Comparison of ENCODE assay signal across 9 cellular contexts in genomic region chr22:29205260-29205597, GRCh38. TPM values are rescaled to one million over a fixed set of nuclear protein-coding genes. Genes with fewer than 3 reads are reported as not detected.
DNase-seq lines count a peak whose midpoint lies in the region; ATAC-seq, FAIRE-seq and TF ChIP-seq lines count a peak whose summit lies in the region.
"Had no signal": no experiment of that assay in that cellular context is flagged by ENCODE, and none has a peak within 500 bp of the region (broad histone marks: within the 10 kb centered on the region; RNA-seq: fewer than 3 reads in every experiment).

No MANE protein-coding gene starts in this region.

- peak overlapping the region; percentile 44 for H3K27ac ChIP-seq in SJSA1
- no peak overlapping the region for H3K27ac ChIP-seq in hepatocyte
- H3K27ac ChIP-seq: epithelial cell of prostate had no signal

- ATAC-seq in GM21367 (IDR thresholded peaks at IDR 0.05; ENCODE audit: unreplicated experiment), result no peak

- H3K79me2 ChIP-seq in hepatocyte, result no peaks in the 10 kb centered on the region

- peak overlapping the region; percentile 60 for H2AFZ ChIP-seq in hepatocyte

- peak overlapping the region; percentile 79 for H3K4me3 ChIP-seq in SJSA1
- H3K4me3 ChIP-seq in hepatocyte, result no peak overlapping the region
- H3K4me3 ChIP-seq in skeletal muscle cell (ENCODE audit: low read depth, low read length), result peak overlapping the region; percentile 47

- TF ChIP-seq CTCF in hepatocyte (IDR thresholded peaks at IDR 0.05; ENCODE audit: poor library complexity), result no peak

- H3K27me3 ChIP-seq in SJSA1 (replicated peaks) (no peaks in the 10 kb centered on the region), hepatocyte (no peaks in the 10 kb centered on the region)

- DNase-seq in GM18507 (ENCODE audit: extremely low spot score, insufficient read length, low read depth) (no peak), SJSA1 (ENCODE audit: low read depth in 1 of 2, low spot score in 2 of 2) (no peak), hepatocyte (ENCODE audit: low spot score) (no peak), skeletal muscle cell (ENCODE audit: low read depth) (no peak), DMS153 (lab: John Stamatoyannopoulos, UW) (no peak), iPS-NIHi11 (ENCODE audit: low spot score) (no peak), NCI-H187 (lab: John Stamatoyannopoulos, UW) (no peak)

- H3K4me2 ChIP-seq in hepatocyte, result peak overlapping the region; percentile 85

- H3K4me1 ChIP-seq in SJSA1 (replicated peaks) (peaks cover 63% of the 10 kb centered on the region), hepatocyte (ENCODE audit: insufficient read depth) (peaks cover 9% of the 10 kb centered on the region)

- H3K9me3 ChIP-seq in SJSA1 (replicated peaks) (no peaks in the 10 kb centered on the region), hepatocyte (ENCODE audit: low read depth) (no peaks in the 10 kb centered on the region)

- WGBS in hepatocyte (ENCODE audit: low lambda C conversion rate, missing lambda C conversion rate), result 74% methylated on average over 11 of the region's 11 CpGs

- H3K9me2 ChIP-seq in hepatocyte (replicated peaks; ENCODE audit: insufficient read depth), result no peaks in the 10 kb centered on the region

- H4K20me1 ChIP-seq in hepatocyte (ENCODE audit: insufficient read depth, poor library complexity, severe bottlenecking), result no peaks in the 10 kb centered on the region

- H3K36me3 ChIP-seq in SJSA1 (peaks cover 13% of the 10 kb centered on the region), hepatocyte (replicated peaks; ENCODE audit: insufficient read depth, low read depth) (no peaks in the 10 kb centered on the region)

- FAIRE-seq in GM18507 (lab: Jason Lieb, UNC), result peak; percentile 48

RNA-seq across cellular contexts. Expression of gene EMID1, which starts 0.5 kb away (rescaled TPM):
- total RNA-seq in SJSA1 (2014; rRNA removed; shearing (Covaris generic)), result 45.6 and 78.9 TPM in 2 replicates
- 11.5 and 12.6 TPM in 2 replicates for total RNA-seq in hepatocyte
- 14.7 and 15.0 TPM in 2 replicates for polyA plus RNA-seq in hepatocyte
